Comparison of ENCODE assay signal across 16 cellular contexts in genomic region chr2:1989216-1989615, GRCh38.
DNase-seq lines count a peak whose midpoint lies in the region; ATAC-seq and TF ChIP-seq lines count a peak whose summit lies in the region.
"Had no signal": no experiment of that assay in that cellular context is flagged by ENCODE, and none has a peak within 500 bp of the region (broad histone marks: within the 10 kb centered on the region; RNA-seq: fewer than 3 reads in every experiment).

No MANE protein-coding gene starts in this region.

- H3K9ac ChIP-seq in BLaER1, result no peak overlapping the region

- CTCF ChIA-PET in activated CD4-positive, alpha-beta T cell treated with anti-CD3 and anti-CD28 coated beads for 36 hours (lab: Charles Lee), result no interaction called here

- no peaks in the 10 kb centered on the region for H3K36me3 ChIP-seq in BLaER1
- H3K36me3 ChIP-seq: SJCRH30 had no signal

- DNase-seq in NCI-H69 (lab: John Stamatoyannopoulos, UW) (peak; percentile 4), islet precursor cell (peak; percentile 39), osteocyte (ENCODE audit: extremely low spot score, unreplicated experiment) (peak; percentile 32), DMS79 treated with DMSO at 0.1 percent for 48 hours (lab: John Stamatoyannopoulos, UW) (no peak), activated gamma-delta T cell (lab: John Stamatoyannopoulos, UW) (no peak)
- no peak for DNase-seq in activated CD4-positive, alpha-beta T cell treated with anti-CD3 and anti-CD28 coated beads for 36 hours
- DNase-seq in activated T-cell treated with anti-CD3 and anti-CD28 coated beads, Interleukin-2, amount 50 U/mL, for 72 hours, result no peak
- DNase-seq: 8988T; CD4-positive, alpha-beta memory T cell; HFFc6; NCI-H1105 treated with DMSO at 0.1 percent for 48 hours; NCI-H1694 treated with DMSO at 0.1 percent for 48 hours; NCI-H2227 treated with DMSO at 0.1 percent for 48 hours; SJCRH30 had no signal

- H3K4me1 ChIP-seq in BLaER1, result peaks cover 74% of the 10 kb centered on the region
- H3K4me1 ChIP-seq: SJCRH30 had no signal

- H3K4me3 ChIP-seq in BLaER1, result no peak overlapping the region
- H3K4me3 ChIP-seq: SJCRH30 had no signal

- H3K27me3 Mint-ChIP-seq in osteocyte (ENCODE audit: unreplicated experiment), result no peaks in the 10 kb centered on the region
- H3K27me3 Mint-ChIP-seq in activated CD4-positive, alpha-beta T cell treated with anti-CD3 and anti-CD28 coated beads for 36 hours, result peaks cover 16% of the 10 kb centered on the region
- peaks cover 19% of the 10 kb centered on the region for H3K27me3 Mint-ChIP-seq in activated T-cell treated with anti-CD3 and anti-CD28 coated beads, Interleukin-2, amount 50 U/mL, for 72 hours (ENCODE audit: low read depth)

- H3K4me3 Mint-ChIP-seq in osteocyte (ENCODE audit: unreplicated experiment), result no peak overlapping the region
- no peak overlapping the region for H3K4me3 Mint-ChIP-seq in activated CD4-positive, alpha-beta T cell treated with anti-CD3 and anti-CD28 coated beads for 36 hours
- no peak overlapping the region for H3K4me3 Mint-ChIP-seq in activated T-cell treated with anti-CD3 and anti-CD28 coated beads, Interleukin-2, amount 50 U/mL, for 72 hours
- H3K4me3 Mint-ChIP-seq: B cell; CD4-positive, alpha-beta memory T cell; HFFc6 had no signal

- H3K36me3 Mint-ChIP-seq in osteocyte (ENCODE audit: unreplicated experiment), result no peaks in the 10 kb centered on the region
- H3K36me3 Mint-ChIP-seq in activated CD4-positive, alpha-beta T cell treated with anti-CD3 and anti-CD28 coated beads for 36 hours (ENCODE audit: low read depth), result no peaks in the 10 kb centered on the region
- no peaks in the 10 kb centered on the region for H3K36me3 Mint-ChIP-seq in activated T-cell treated with anti-CD3 and anti-CD28 coated beads, Interleukin-2, amount 50 U/mL, for 72 hours (ENCODE audit: insufficient read depth in 2 of 2)
- H3K36me3 Mint-ChIP-seq: CD4-positive, alpha-beta memory T cell had no signal

- intact Hi-C loops in activated CD4-positive, alpha-beta T cell treated with anti-CD3 and anti-CD28 coated beads for 36 hours (cut with DNase I, micrococcal nuclease), result no loop called here

- no peak overlapping the region for H3K27ac Mint-ChIP-seq in osteocyte (ENCODE audit: unreplicated experiment)
- H3K27ac Mint-ChIP-seq in activated CD4-positive, alpha-beta T cell treated with anti-CD3 and anti-CD28 coated beads for 36 hours, result no peak overlapping the region
- H3K27ac Mint-ChIP-seq in activated T-cell treated with anti-CD3 and anti-CD28 coated beads, Interleukin-2, amount 50 U/mL, for 72 hours, result no peak overlapping the region
- H3K27ac Mint-ChIP-seq: B cell; CD4-positive, alpha-beta memory T cell; HFFc6 had no signal

- H3K27ac ChIP-seq in BLaER1, result peak overlapping the region; percentile 75; the same call in 1 of the 2 replicates
- H3K27ac ChIP-seq: SJCRH30 had no signal

- no peaks in the 10 kb centered on the region for H3K9me3 Mint-ChIP-seq in osteocyte (ENCODE audit: unreplicated experiment)
- H3K9me3 Mint-ChIP-seq in activated CD4-positive, alpha-beta T cell treated with anti-CD3 and anti-CD28 coated beads for 36 hours (ENCODE audit: low read depth), result no peaks in the 10 kb centered on the region
- H3K9me3 Mint-ChIP-seq in activated T-cell treated with anti-CD3 and anti-CD28 coated beads, Interleukin-2, amount 50 U/mL, for 72 hours, result no peaks in the 10 kb centered on the region

- POLR2A ChIA-PET in activated CD4-positive, alpha-beta T cell treated with anti-CD3 and anti-CD28 coated beads for 36 hours (lab: Charles Lee), result no interaction called here

- no peak for TF ChIP-seq CTCF in osteocyte (IDR thresholded peaks at IDR 0.05)

- H3K4me1 Mint-ChIP-seq in osteocyte (ENCODE audit: unreplicated experiment), result peaks cover 40% of the 10 kb centered on the region
- peaks cover 9% of the 10 kb centered on the region for H3K4me1 Mint-ChIP-seq in activated CD4-positive, alpha-beta T cell treated with anti-CD3 and anti-CD28 coated beads for 36 hours
- peaks cover 12% of the 10 kb centered on the region for H3K4me1 Mint-ChIP-seq in activated T-cell treated with anti-CD3 and anti-CD28 coated beads, Interleukin-2, amount 50 U/mL, for 72 hours (ENCODE audit: low read depth)
- H3K4me1 Mint-ChIP-seq: B cell had no signal

- peaks cover 37% of the 10 kb centered on the region for H3K9me3 ChIP-seq in BLaER1
- H3K9me3 ChIP-seq: SJCRH30 had no signal

- no peaks in the 10 kb centered on the region for H4K20me1 ChIP-seq in BLaER1

- H3K27me3 ChIP-seq in BLaER1, result no peaks in the 10 kb centered on the region

- H3K4me2 ChIP-seq in BLaER1, result peak overlapping the region; percentile 84

- ATAC-seq in activated CD4-positive, alpha-beta T cell treated with anti-CD3 and anti-CD28 coated beads for 36 hours, result no peak
- ATAC-seq in activated T-cell treated with anti-CD3 and anti-CD28 coated beads, Interleukin-2, amount 50 U/mL, for 72 hours (replicated peaks in 1 of 2), result no peak

Comparison
In these comparisons a context has a peak if more than half of its experiments do, and no peak if none do; other contexts are left out.
1. DNase-seq: peak in NCI-H69 (single experiment), islet precursor cell (single experiment) and osteocyte (single experiment); none in activated CD4-positive, alpha-beta T cell treated with anti-CD3 and anti-CD28 coated beads for 36 hours (single experiment), DMS79 treated with DMSO at 0.1 percent for 48 hours (single experiment), activated T-cell treated with anti-CD3 and anti-CD28 coated beads, Interleukin-2, amount 50 U/mL, for 72 hours (0 of 2) and activated gamma-delta T cell (single experiment).